ENCODE assay signal across 8 cellular contexts in the genomic region with DNA sequence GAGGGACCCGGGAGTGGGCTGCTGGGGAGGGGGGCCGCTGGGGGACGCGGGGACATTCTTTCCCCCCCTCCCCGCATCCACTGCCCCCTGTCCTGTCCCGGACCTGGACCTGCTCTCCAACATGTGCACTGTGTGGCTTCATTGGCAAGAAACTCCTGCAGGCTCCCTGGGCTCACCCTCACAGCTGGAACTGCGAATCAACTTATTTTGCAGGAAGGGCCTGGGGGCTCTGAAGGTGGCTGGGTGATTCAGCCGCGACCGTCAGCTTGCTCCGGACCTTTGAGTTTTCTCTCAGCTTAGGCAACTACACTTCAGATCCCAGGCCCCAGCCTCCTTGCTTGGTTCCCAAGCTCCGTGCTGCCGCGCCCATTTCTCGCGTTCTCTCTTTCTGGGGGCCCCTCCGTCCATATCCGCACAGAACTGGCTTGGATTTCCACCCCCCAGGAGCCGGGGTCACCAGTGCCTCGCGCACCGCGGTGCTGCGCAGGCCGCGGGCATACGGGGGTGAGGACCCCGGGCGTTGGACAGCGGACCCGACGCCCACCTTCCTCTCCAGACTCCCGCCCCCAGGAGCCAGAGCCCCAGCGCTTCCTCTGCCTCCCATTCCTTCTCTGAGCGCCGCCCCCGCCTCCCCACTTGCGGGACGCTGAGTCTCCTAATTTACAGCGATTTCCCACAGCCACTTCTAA. TPM values are rescaled to one million over a fixed set of nuclear protein-coding genes. Genes with fewer than 3 reads are reported as not detected.
DNase-seq lines count a peak whose midpoint lies in the region; ATAC-seq, FAIRE-seq and TF ChIP-seq lines count a peak whose summit lies in the region.

No MANE protein-coding gene starts in this region.

- POLR2A ChIA-PET in HEK293T (lab: Yijun Ruan, JAX) = interaction anchor here (0.9 to 1.1 kb wide), 5 partner anchors 8 to 45 kb away, joined by 3 to 7 read pairs (median 5); partner anchors contain the start of genes EEF1G and TUT1

- H3K27ac Mint-ChIP-seq in activated CD4-positive, alpha-beta T cell treated with anti-CD3 and anti-CD28 coated beads, Interleukin-2, amount 10 ng/mL, durations not matched to agents 24 days and 14 days = peak overlapping the region; percentile 59
- H3K27ac Mint-ChIP-seq in activated naive CD8-positive, alpha-beta T cell treated with anti-CD3 and anti-CD28 coated beads, Interleukin-2, amount 50 U/mL, for 24 hours = no peak overlapping the region

- no peak for ATAC-seq in activated naive CD8-positive, alpha-beta T cell treated with anti-CD3 and anti-CD28 coated beads, Interleukin-2, amount 50 U/mL, for 24 hours

- peak overlapping the region; percentile 99 for H3K4me3 Mint-ChIP-seq in activated CD4-positive, alpha-beta T cell treated with anti-CD3 and anti-CD28 coated beads, Interleukin-2, amount 10 ng/mL, durations not matched to agents 24 days and 14 days
- H3K4me3 Mint-ChIP-seq in activated naive CD8-positive, alpha-beta T cell treated with anti-CD3 and anti-CD28 coated beads, Interleukin-2, amount 50 U/mL, for 24 hours = peak overlapping the region; percentile 65

- peaks cover 14% of the 10 kb centered on the region for H3K27me3 Mint-ChIP-seq in activated CD4-positive, alpha-beta T cell treated with anti-CD3 and anti-CD28 coated beads, Interleukin-2, amount 10 ng/mL, durations not matched to agents 24 days and 14 days
- H3K27me3 Mint-ChIP-seq in activated naive CD8-positive, alpha-beta T cell treated with anti-CD3 and anti-CD28 coated beads, Interleukin-2, amount 50 U/mL, for 24 hours = peaks cover 15% of the 10 kb centered on the region

- H3K27ac ChIP-seq in iPS DF 6.9 (ENCODE audit: low read length) = no peak overlapping the region
- H3K27ac ChIP-seq in small intestine (ENCODE audit: low read depth in 1 of 2, low read length in 1 of 2) = peak overlapping the region; percentile 56 to 63

- H3K36me3 ChIP-seq in iPS DF 6.9 (ENCODE audit: control insufficient read depth, insufficient read depth, low read length) (no peaks in the 10 kb centered on the region), small intestine (ENCODE audit: control insufficient read depth in 2 of 2, insufficient read depth in 2 of 2, low read length in 2 of 2) (no peaks in the 10 kb centered on the region)

- peaks cover 3% of the 10 kb centered on the region for H3K36me3 Mint-ChIP-seq in activated CD4-positive, alpha-beta T cell treated with anti-CD3 and anti-CD28 coated beads, Interleukin-2, amount 10 ng/mL, durations not matched to agents 24 days and 14 days (ENCODE audit: low read depth)
- peaks cover 4% of the 10 kb centered on the region for H3K36me3 Mint-ChIP-seq in activated naive CD8-positive, alpha-beta T cell treated with anti-CD3 and anti-CD28 coated beads, Interleukin-2, amount 50 U/mL, for 24 hours (ENCODE audit: low read depth)

- FAIRE-seq in small intestine (lab: Jason Lieb, UNC) = no peak

- no peak for DNase-seq in activated CD4-positive, alpha-beta T cell treated with anti-CD3 and anti-CD28 coated beads, Interleukin-2, amount 10 ng/mL, durations not matched to agents 24 days and 14 days
- DNase-seq in activated CD4-positive, alpha-beta T cell treated with anti-CD3 and anti-CD28 coated beads, Interleukin-2, amount 50 U/mL, for 1 hour = no peak
- DNase-seq in activated naive CD8-positive, alpha-beta T cell treated with anti-CD3 and anti-CD28 coated beads, Interleukin-2, amount 50 U/mL, for 24 hours = peak; percentile 18
- DNase-seq in iPS DF 6.9 (ENCODE audit: low read depth, low spot score) (no peak), small intestine (peak; percentile 52), nucleus accumbens (lab: John Stamatoyannopoulos, UW) (no peak), DMS 273 (lab: John Stamatoyannopoulos, UW; ENCODE audit: unreplicated experiment) (no peak), HEK293T (ENCODE audit: extremely low spot score) (no peak)

- no CpG with 5 or more reads among the region's 40 CpGs for WGBS in iPS DF 6.9 (ENCODE audit: insufficient coverage, insufficient read length)
- 17 to 32% (median 30%) methylated on average over 34 to 40 of the region's 40 CpGs for WGBS in small intestine, 3 donors

- peaks cover 1% of the 10 kb centered on the region; the same call in 1 of the 2 replicates for H3K4me1 ChIP-seq in iPS DF 6.9 (ENCODE audit: control insufficient read depth, insufficient read depth, low read length)
- H3K4me1 ChIP-seq in small intestine (ENCODE audit: control insufficient read depth in 2 of 2, insufficient read depth in 1 of 2, low read depth in 1 of 2, low read length in 1 of 2) = peaks cover 2 to 11% of the 10 kb centered on the region in 2 donors

- no peaks in the 10 kb centered on the region for H3K9me3 Mint-ChIP-seq in activated CD4-positive, alpha-beta T cell treated with anti-CD3 and anti-CD28 coated beads, Interleukin-2, amount 10 ng/mL, durations not matched to agents 24 days and 14 days
- no peaks in the 10 kb centered on the region for H3K9me3 Mint-ChIP-seq in activated naive CD8-positive, alpha-beta T cell treated with anti-CD3 and anti-CD28 coated beads, Interleukin-2, amount 50 U/mL, for 24 hours

- H3K4me3 ChIP-seq in iPS DF 6.9 (ENCODE audit: low read length) (peak overlapping the region; percentile 59), small intestine (ENCODE audit: low read depth in 1 of 2, low read length in 2 of 2) (peak overlapping the region; percentile 91 to 93)

- H3K27me3 ChIP-seq in iPS DF 6.9 (ENCODE audit: control insufficient read depth, insufficient read depth, low read length) = peaks cover 38% of the 10 kb centered on the region
- H3K27me3 ChIP-seq in small intestine (ENCODE audit: control insufficient read depth in 2 of 2, insufficient read depth in 2 of 2, low read length in 2 of 2) = no peaks in the 10 kb centered on the region

- H3K9me3 ChIP-seq in iPS DF 6.9 (ENCODE audit: control insufficient read depth, insufficient read depth, low read length) = no peaks in the 10 kb centered on the region
- H3K9me3 ChIP-seq in small intestine (ENCODE audit: control insufficient read depth, low read depth) = no peaks in the 10 kb centered on the region

- H3K4me1 Mint-ChIP-seq in activated CD4-positive, alpha-beta T cell treated with anti-CD3 and anti-CD28 coated beads, Interleukin-2, amount 10 ng/mL, durations not matched to agents 24 days and 14 days = peaks cover 62% of the 10 kb centered on the region
- peaks cover 78% of the 10 kb centered on the region for H3K4me1 Mint-ChIP-seq in activated naive CD8-positive, alpha-beta T cell treated with anti-CD3 and anti-CD28 coated beads, Interleukin-2, amount 50 U/mL, for 24 hours

- CTCF ChIA-PET in HEK293T (lab: Yijun Ruan, JAX) = interaction anchor here (0.7 to 1.1 kb wide), 3 partner anchors 13 to 154 kb away, joined by 3 read pairs; no protein-coding TSS in a partner anchor

- intact Hi-C loops in activated CD4-positive, alpha-beta T cell treated with anti-CD3 and anti-CD28 coated beads, Interleukin-2, amount 10 ng/mL, durations not matched to agents 24 days and 14 days (cut with micrococcal nuclease) = loop anchor here (1.0 kb wide), 1 partner anchor 9 kb away; no protein-coding TSS in a partner anchor

TF ChIP-seq in HEK293T, 16 proteins besides CTCF, POLR2A, EP300 and RAD21:
- TF ChIP-seq CTBP1 (IDR thresholded peaks at IDR 0.05; ENCODE audit: borderline replicate concordance) (no peak), FOXM1 (IDR thresholded peaks at IDR 0.05; ENCODE audit: borderline replicate concordance) (no peak), FOXK2 (IDR thresholded peaks at IDR 0.05) (no peak), ARNT (IDR thresholded peaks at IDR 0.05) (no peak), TARDBP (IDR thresholded peaks at IDR 0.05) (no peak), L3MBTL2 (conservative IDR thresholded peaks at IDR 0.05) (no peak), FOXA1 (IDR thresholded peaks at IDR 0.05) (no peak), ELF4 (IDR thresholded peaks at IDR 0.05) (no peak), ZNF384 (IDR thresholded peaks at IDR 0.05) (no peak), HDGF (IDR thresholded peaks at IDR 0.05; ENCODE audit: borderline replicate concordance) (no peak), SP1 (IDR thresholded peaks at IDR 0.05) (no peak), SUZ12 (IDR thresholded peaks at IDR 0.05) (no peak), NFRKB (IDR thresholded peaks at IDR 0.05) (no peak)
- TF ChIP-seq, protein P1, sequence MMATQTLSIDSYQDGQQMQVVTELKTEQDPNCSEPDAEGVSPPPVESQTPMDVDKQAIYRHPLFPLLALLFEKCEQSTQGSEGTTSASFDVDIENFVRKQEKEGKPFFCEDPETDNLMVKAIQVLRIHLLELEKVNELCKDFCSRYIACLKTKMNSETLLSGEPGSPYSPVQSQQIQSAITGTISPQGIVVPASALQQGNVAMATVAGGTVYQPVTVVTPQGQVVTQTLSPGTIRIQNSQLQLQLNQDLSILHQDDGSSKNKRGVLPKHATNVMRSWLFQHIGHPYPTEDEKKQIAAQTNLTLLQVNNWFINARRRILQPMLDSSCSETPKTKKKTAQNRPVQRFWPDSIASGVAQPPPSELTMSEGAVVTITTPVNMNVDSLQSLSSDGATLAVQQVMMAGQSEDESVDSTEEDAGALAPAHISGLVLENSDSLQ (IDR thresholded peaks at IDR 0.05) = no peak

RNA-seq across cellular contexts. Expression of gene AHNAK, which starts 0.5 kb away (rescaled TPM):
- total RNA-seq in activated CD4-positive, alpha-beta T cell treated with anti-CD3 and anti-CD28 coated beads, Interleukin-2, amount 10 ng/mL, durations not matched to agents 24 days and 14 days = 88.8 and 91.5 TPM in 2 replicates
- polyA plus RNA-seq in small intestine = 100 to 1,000 TPM in 1 of 3 donors, 10 to 100 TPM in 2; 72.1 to 110 (median 74.0) TPM

RNA-seq across cellular contexts. Expression of gene EEF1G, which starts 26.6 kb away (rescaled TPM):
- 1,271 and 1,309 TPM in 2 replicates for total RNA-seq in activated CD4-positive, alpha-beta T cell treated with anti-CD3 and anti-CD28 coated beads, Interleukin-2, amount 10 ng/mL, durations not matched to agents 24 days and 14 days
- 1,000 to 10,000 TPM; 1,124 to 2,500 (median 1,741) TPM for polyA plus RNA-seq in small intestine

RNA-seq across cellular contexts. Expression of gene TUT1, which starts 44.2 kb away (rescaled TPM):
- 45.3 and 50.9 TPM in 2 replicates for total RNA-seq in activated CD4-positive, alpha-beta T cell treated with anti-CD3 and anti-CD28 coated beads, Interleukin-2, amount 10 ng/mL, durations not matched to agents 24 days and 14 days
- 10 to 100 TPM in 2 of 3 donors, 1 to 10 TPM in 1; 7.8 to 20.1 (median 13.7) TPM for polyA plus RNA-seq in small intestine

RNA-seq across cellular contexts. Expression of gene MTA2, which starts 54.6 kb away (rescaled TPM):
- total RNA-seq in activated CD4-positive, alpha-beta T cell treated with anti-CD3 and anti-CD28 coated beads, Interleukin-2, amount 10 ng/mL, durations not matched to agents 24 days and 14 days = 219 and 220 TPM in 2 replicates
- 10 to 100 TPM; 40.5 to 64.7 (median 40.9) TPM for polyA plus RNA-seq in small intestine

Comparison
In these comparisons a context has a peak if more than half of its experiments do, and no peak if none do; other contexts are left out.
1. DNase-seq: peak in activated naive CD8-positive, alpha-beta T cell treated with anti-CD3 and anti-CD28 coated beads, Interleukin-2, amount 50 U/mL, for 24 hours (single experiment) and small intestine (single experiment); none in activated CD4-positive, alpha-beta T cell treated with anti-CD3 and anti-CD28 coated beads, Interleukin-2, amount 10 ng/mL, durations not matched to agents 24 days and 14 days (single experiment), activated CD4-positive, alpha-beta T cell treated with anti-CD3 and anti-CD28 coated beads, Interleukin-2, amount 50 U/mL, for 1 hour (single experiment), iPS DF 6.9 (single experiment), nucleus accumbens (0 of 56), DMS 273 (single experiment) and HEK293T (single experiment).